Comparison of ENCODE assay signal across 1 cellular context in the genomic region with DNA sequence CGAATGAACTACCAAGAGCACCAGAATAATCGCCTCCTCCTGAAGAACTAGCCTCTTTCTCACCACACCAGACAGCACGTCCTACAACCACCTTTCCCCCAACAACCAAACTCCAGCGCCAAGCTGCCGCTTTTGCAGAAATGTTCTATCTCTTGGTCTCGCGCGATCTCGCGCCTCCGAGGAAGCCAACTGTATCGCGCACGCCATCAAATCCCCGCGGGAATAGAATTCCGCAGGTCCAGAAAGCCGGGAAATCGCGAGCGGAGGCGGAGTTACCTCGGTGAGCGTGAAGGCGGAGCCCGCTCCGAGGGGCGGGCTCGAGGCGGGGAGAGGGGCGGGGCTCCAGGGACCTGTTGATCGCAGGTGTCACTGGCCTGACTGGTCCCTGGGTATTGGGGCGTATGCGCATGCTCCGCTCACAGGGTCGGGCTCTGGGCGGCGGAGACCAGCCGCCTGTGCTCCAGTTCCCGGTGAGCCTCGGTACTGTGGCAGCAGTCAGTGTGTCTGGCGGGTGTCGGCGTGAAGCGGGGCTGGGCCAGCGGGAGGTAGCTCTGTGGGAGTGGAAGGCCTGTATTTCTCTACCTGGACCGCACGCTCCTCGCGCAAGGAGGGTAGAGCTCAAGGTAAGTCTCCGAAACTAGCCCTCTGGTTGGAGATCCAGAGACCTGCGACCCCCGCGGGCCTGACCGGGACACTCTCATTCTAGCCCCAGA.
A peak's percentile ranks its signal among the peaks of the same experiment; 100 is the strongest.
TF ChIP-seq lines count a peak whose summit lies in the region.

A gene (plus strand): TSS at position 463 of the 713 bp plus-strand sequence. CDS start 27,047 bp downstream, outside the sequence.

TF ChIP-seq in H1, 55 proteins besides CTCF, POLR2A, EP300 and RAD21 (continued from another document):
- TF ChIP-seq SP4 (IDR thresholded peaks at IDR 0.05; ENCODE audit: low read length) (peak; percentile 5), CHD2 (IDR thresholded peaks at IDR 0.05; ENCODE audit: low read length) (peak; percentile 94), POLR2AphosphoS5 (IDR thresholded peaks at IDR 0.05; ENCODE audit: low read depth, low read length) (peak; percentile 87), KDM4A (IDR thresholded peaks at IDR 0.05; ENCODE audit: low read depth, low read length, severe bottlenecking) (peak; percentile 89), TBP (IDR thresholded peaks at IDR 0.05; ENCODE audit: low read depth, low read length) (peak; percentile 88), NRF1 (IDR thresholded peaks at IDR 0.05; ENCODE audit: low read depth, low read length) (peak; percentile 70), BRCA1 (IDR thresholded peaks at IDR 0.05; ENCODE audit: low read depth, low read length) (peak; percentile 85), EZH2 (IDR thresholded peaks at IDR 0.05; ENCODE audit: low read depth, low read length, severe bottlenecking) (no peak), TAF1 (IDR thresholded peaks at IDR 0.05; ENCODE audit: low read depth, low read length) (peak; percentile 89), HDAC2 (IDR thresholded peaks at IDR 0.05; ENCODE audit: borderline replicate concordance in 1 of 2, low read depth in 2 of 2, low read length in 2 of 2) (peak; percentile 14 to 89; a peak in 1 of 4 replicates)
- TF ChIP-seq, protein P1, sequence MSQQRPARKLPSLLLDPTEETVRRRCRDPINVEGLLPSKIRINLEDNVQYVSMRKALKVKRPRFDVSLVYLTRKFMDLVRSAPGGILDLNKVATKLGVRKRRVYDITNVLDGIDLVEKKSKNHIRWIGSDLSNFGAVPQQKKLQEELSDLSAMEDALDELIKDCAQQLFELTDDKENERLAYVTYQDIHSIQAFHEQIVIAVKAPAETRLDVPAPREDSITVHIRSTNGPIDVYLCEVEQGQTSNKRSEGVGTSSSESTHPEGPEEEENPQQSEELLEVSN (IDR thresholded peaks at IDR 0.05): peak; percentile 36; the same call in 1 of the 2 replicates
- TF ChIP-seq, protein P2, sequence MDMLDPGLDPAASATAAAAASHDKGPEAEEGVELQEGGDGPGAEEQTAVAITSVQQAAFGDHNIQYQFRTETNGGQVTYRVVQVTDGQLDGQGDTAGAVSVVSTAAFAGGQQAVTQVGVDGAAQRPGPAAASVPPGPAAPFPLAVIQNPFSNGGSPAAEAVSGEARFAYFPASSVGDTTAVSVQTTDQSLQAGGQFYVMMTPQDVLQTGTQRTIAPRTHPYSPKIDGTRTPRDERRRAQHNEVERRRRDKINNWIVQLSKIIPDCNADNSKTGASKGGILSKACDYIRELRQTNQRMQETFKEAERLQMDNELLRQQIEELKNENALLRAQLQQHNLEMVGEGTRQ (IDR thresholded peaks at IDR 0.05; ENCODE audit: low read length): no peak
